10 cellular contexts compared by ENCODE assay signal in the genomic region with DNA sequence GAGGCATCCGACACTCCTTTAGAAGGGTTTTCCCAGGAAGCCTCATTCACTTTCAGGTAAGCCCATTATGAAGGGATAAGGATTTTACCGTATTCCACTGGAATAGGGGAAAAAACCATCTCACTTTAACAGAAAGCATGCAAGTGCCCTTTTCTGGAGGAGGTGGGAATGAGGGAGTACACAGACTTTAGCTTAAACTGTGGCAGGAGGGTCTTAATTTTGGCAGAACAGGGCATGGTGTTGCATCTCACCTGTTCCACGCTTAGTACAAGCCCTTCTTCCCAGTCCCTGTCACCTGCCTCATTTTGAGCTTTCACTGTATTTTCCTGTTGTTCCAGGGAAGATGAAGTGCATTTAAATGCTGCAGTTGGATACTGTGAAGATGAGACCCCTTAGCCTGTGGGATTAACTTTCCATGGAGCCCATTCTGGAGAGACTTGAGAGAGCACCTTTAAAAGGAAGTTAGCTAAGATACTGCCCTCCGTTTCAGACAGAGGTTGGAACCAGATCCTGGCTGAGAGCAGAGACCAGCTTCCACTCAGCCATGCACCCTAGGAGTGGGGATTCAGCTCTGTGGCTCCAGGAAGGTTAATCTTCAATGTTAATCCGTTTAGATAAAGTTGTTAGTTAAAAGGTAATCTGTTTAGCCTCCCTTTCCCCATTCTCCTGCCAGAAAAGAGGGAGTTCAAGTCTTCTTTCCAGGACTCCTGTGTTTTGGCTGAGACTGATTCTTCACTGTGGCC. TPM values are rescaled to one million over a fixed set of nuclear protein-coding genes. Genes with fewer than 3 reads are reported as not detected.
DNase-seq lines count a peak whose midpoint lies in the region; ATAC-seq and TF ChIP-seq lines count a peak whose summit lies in the region.
"Had no signal": no experiment of that assay in that cellular context is flagged by ENCODE, and none has a peak within 500 bp of the region (broad histone marks: within the 10 kb centered on the region; RNA-seq: fewer than 3 reads in every experiment).

No MANE protein-coding gene starts in this region.

- H3K23me2 ChIP-seq in H9 (ENCODE audit: insufficient read length, low read depth, low read length, poor library complexity, severe bottlenecking): peaks cover 5% of the 10 kb centered on the region

- H3K27me3 ChIP-seq in H9 (ENCODE audit: insufficient read depth, low read length) (no peaks in the 10 kb centered on the region), SJSA1 (replicated peaks) (no peaks in the 10 kb centered on the region)

- peak overlapping the region; percentile 19; the same call in 1 of the 2 replicates for H3K14ac ChIP-seq in H9 (ENCODE audit: insufficient read depth, low read length)

- ATAC-seq in left cardiac atrium (peak; percentile 31 to 34), sciatic nerve (peak; percentile 55), GM21528 (IDR thresholded peaks at IDR 0.05; ENCODE audit: low FRiP score, unreplicated experiment) (no peak), HG02678 (IDR thresholded peaks at IDR 0.05; ENCODE audit: unreplicated experiment) (no peak)

- H3K4me3 ChIP-seq in SJSA1: no peak overlapping the region

- peak overlapping the region; percentile 51 to 69 for H3K4me3 Mint-ChIP-seq in H9
- H3K4me3 Mint-ChIP-seq: T-helper 2 cell treated with Interferon-gamma antibody and Interleukin-4, amounts not matched to agents 5 μg/mL and 100 μg/mL, for 36 hours had no signal

- peak overlapping the region; percentile 97 to 100 (median 99) for H3K27ac Mint-ChIP-seq in H9
- H3K27ac Mint-ChIP-seq: T-helper 2 cell treated with Interferon-gamma antibody and Interleukin-4, amounts not matched to agents 5 μg/mL and 100 μg/mL, for 36 hours had no signal

- no peak overlapping the region for H2BK120ac ChIP-seq in H9 (ENCODE audit: low read depth, low read length, poor library complexity, severe bottlenecking)

- peaks cover 84 to 87% of the 10 kb centered on the region in 2 experiments for H3K4me1 Mint-ChIP-seq in H9

- H2BK20ac ChIP-seq in H9 (ENCODE audit: low read depth, low read length, poor library complexity, severe bottlenecking): no peak overlapping the region

- TF ChIP-seq CTCF in H9 (conservative IDR thresholded peaks at IDR 0.05): no peak

- H2AK5ac ChIP-seq in H9 (ENCODE audit: insufficient read length, low read length): peak overlapping the region; percentile 52

- peak overlapping the region; percentile 55 for H2BK12ac ChIP-seq in H9 (ENCODE audit: insufficient read length, low read depth, low read length)

- no peaks in the 10 kb centered on the region for H3K79me1 ChIP-seq in H9 (ENCODE audit: insufficient read depth, low read depth, low read length, poor library complexity, severe bottlenecking)

- no CpG with 5 or more reads among the region's 5 CpGs for whole genome bisulfite sequencing in H9 (ENCODE audit: extremely low coverage, insufficient read length, low lambda C conversion rate)

- H3K27me3 Mint-ChIP-seq in H9 (ENCODE audit: low read depth): no peaks in the 10 kb centered on the region

- no peak overlapping the region for H3K23ac ChIP-seq in H9 (ENCODE audit: insufficient read length, low read depth, low read length)

- H3K9me3 Mint-ChIP-seq in H9: no peaks in the 10 kb centered on the region
- H3K9me3 Mint-ChIP-seq: T-helper 2 cell treated with Interferon-gamma antibody and Interleukin-4, amounts not matched to agents 5 μg/mL and 100 μg/mL, for 36 hours had no signal

- H2BK15ac ChIP-seq in H9 (ENCODE audit: low read depth, low read length): no peak overlapping the region

- H3K4me1 ChIP-seq in H9 (ENCODE audit: insufficient read depth, low read length) (peaks cover 18% of the 10 kb centered on the region), SJSA1 (replicated peaks) (peaks cover 64% of the 10 kb centered on the region)

- peak overlapping the region; percentile 38 for H3K4me2 ChIP-seq in H9 (ENCODE audit: insufficient read depth, insufficient read length, low read length)

- H3K27ac ChIP-seq in H9 (ENCODE audit: insufficient read length, low read depth, low read length) (peak overlapping the region; percentile 94), SJSA1 (0 out of 2 replicates have a peak overlapping the region, but pooled peaks have one; percentile 8)

- H4K91ac ChIP-seq in H9 (ENCODE audit: insufficient read length, low read depth, low read length): peak overlapping the region; percentile 54

- no peak overlapping the region for H3K4ac ChIP-seq in H9 (ENCODE audit: low read depth, low read length)

- peak overlapping the region; percentile 58 for H2BK5ac ChIP-seq in H9 (ENCODE audit: insufficient read length, low read length)

- H3K18ac ChIP-seq in H9 (ENCODE audit: insufficient read length, low read depth, low read length): peak overlapping the region; percentile 68

- H3K79me2 ChIP-seq in H9 (ENCODE audit: insufficient read depth, low read length): peaks cover 14% of the 10 kb centered on the region; the same call in 1 of the 2 replicates

- no peaks in the 10 kb centered on the region for H3K36me3 ChIP-seq in SJSA1

- no peaks in the 10 kb centered on the region for H3K9me3 ChIP-seq in H9 (ENCODE audit: control insufficient read depth, low read depth, low read length)
- 0 out of 2 replicates have a peak, but pooled peaks cover 2% of the 10 kb centered on the region for H3K9me3 ChIP-seq in SJSA1 (replicated peaks)

- H2AFZ ChIP-seq in H9 (ENCODE audit: low read length): no peak overlapping the region

- H4K8ac ChIP-seq in H9 (replicated peaks; ENCODE audit: insufficient read length, low read depth, low read length): no peak overlapping the region

- peak overlapping the region; percentile 34 for H3K9ac ChIP-seq in H9 (ENCODE audit: extremely low read depth, insufficient read length, low read length)

- H4K20me1 ChIP-seq in H9 (ENCODE audit: control insufficient read depth, insufficient read depth, insufficient read length): no peaks in the 10 kb centered on the region

- no peak overlapping the region for H4K5ac ChIP-seq in H9 (ENCODE audit: insufficient read length, low read depth, low read length)

- DNase-seq in H9 (no peak), SJSA1 (ENCODE audit: low read depth in 1 of 2, low spot score in 2 of 2) (no peak), left cardiac atrium (no peak), sciatic nerve (ENCODE audit: low spot score) (no peak), SW 1271 (lab: John Stamatoyannopoulos, UW) (no peak), NCI-H1436 treated with DMSO at 0.1 percent for 48 hours (lab: John Stamatoyannopoulos, UW) (no peak)
- DNase-seq: activated T-cell treated with anti-CD3 and anti-CD28 coated beads, Interleukin-2, amount 50 U/mL, for 1 hour had no signal

- peaks cover 15 to 25% (median 23%) of the 10 kb centered on the region in 3 experiments for H3K36me3 Mint-ChIP-seq in H9 (ENCODE audit: insufficient read depth in 1 of 3, low read depth in 3 of 3)

- H3K56ac ChIP-seq in H9 (ENCODE audit: insufficient read length, low read depth, low read length): no peak overlapping the region

- intact Hi-C loops in left cardiac atrium (cut with DNase I): loop anchor here in 1 of 2 donors (5.0 kb wide), 1 partner anchor 39 kb away; no protein-coding TSS in a partner anchor
- intact Hi-C loops in sciatic nerve (cut with DNase I): no loop called here

- H3T11ph ChIP-seq in H9 (ENCODE audit: low read length): no peak overlapping the region

RNA-seq across cellular contexts. Expression of a gene that starts 42.6 kb away (rescaled TPM):
- 133 and 142 TPM in 2 replicates for total RNA-seq in H9 (2021)
- 16.6 and 18.5 TPM in 2 replicates for total RNA-seq in SJSA1 (2014; rRNA removed; shearing (Covaris generic))
- total RNA-seq in left cardiac atrium: 10 to 100 TPM; 64.7 to 75.0 TPM
- 72.9 TPM for total RNA-seq in sciatic nerve

Comparison
In these comparisons a context has a peak if more than half of its experiments do, and no peak if none do; other contexts are left out.
1. ATAC-seq: peak in left cardiac atrium (2 of 2) and sciatic nerve (single experiment); none in GM21528 (single experiment) and HG02678 (single experiment).